In genomic region chr15:63895787-63896218, GRCh38 we compare ENCODE assay signal across 1 cellular context.
TF ChIP-seq lines count a peak whose summit lies in the region.

No MANE protein-coding gene starts in this region.

TF ChIP-seq in K562, 482 proteins besides CTCF, POLR2A, EP300 and RAD21 (continued from another document and continues in another):
- TF ChIP-seq TRIM25 (IDR thresholded peaks at IDR 0.05; ENCODE audit: borderline replicate concordance), result peak; percentile 15; the same call in 1 of the 2 replicates
- no peak for TF ChIP-seq ASH1L (IDR thresholded peaks at IDR 0.05; ENCODE audit: borderline replicate concordance, low read depth, partially characterized antibody)
- no peak for TF ChIP-seq ZNF583 (CRISPR knock-in tag; IDR thresholded peaks at IDR 0.05)
- TF ChIP-seq MAFG (tag; conservative IDR thresholded peaks at IDR 0.05), result no peak
- TF ChIP-seq, protein P1, sequence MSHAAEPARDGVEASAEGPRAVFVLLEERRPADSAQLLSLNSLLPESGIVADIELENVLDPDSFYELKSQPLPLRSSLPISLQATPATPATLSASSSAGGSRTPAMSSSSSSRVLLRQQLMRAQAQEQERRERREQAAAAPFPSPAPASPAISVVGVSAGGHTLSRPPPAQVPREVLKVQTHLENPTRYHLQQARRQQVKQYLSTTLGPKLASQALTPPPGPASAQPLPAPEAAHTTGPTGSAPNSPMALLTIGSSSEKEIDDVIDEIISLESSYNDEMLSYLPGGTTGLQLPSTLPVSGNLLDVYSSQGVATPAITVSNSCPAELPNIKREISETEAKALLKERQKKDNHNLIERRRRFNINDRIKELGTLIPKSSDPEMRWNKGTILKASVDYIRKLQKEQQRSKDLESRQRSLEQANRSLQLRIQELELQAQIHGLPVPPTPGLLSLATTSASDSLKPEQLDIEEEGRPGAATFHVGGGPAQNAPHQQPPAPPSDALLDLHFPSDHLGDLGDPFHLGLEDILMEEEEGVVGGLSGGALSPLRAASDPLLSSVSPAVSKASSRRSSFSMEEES (CRISPR knock-in tag; IDR thresholded peaks at IDR 0.05), result no peak
- TF ChIP-seq ZNF316 (IDR thresholded peaks at IDR 0.05), result no peak
- no peak for TF ChIP-seq ZFP1 (CRISPR knock-in tag; IDR thresholded peaks at IDR 0.05)
- TF ChIP-seq SAFB (IDR thresholded peaks at IDR 0.05; ENCODE audit: borderline replicate concordance, low read depth, low read length), result no peak
- TF ChIP-seq STAT6 (CRISPR knock-in tag; IDR thresholded peaks at IDR 0.05), result no peak
- TF ChIP-seq, protein P2, sequence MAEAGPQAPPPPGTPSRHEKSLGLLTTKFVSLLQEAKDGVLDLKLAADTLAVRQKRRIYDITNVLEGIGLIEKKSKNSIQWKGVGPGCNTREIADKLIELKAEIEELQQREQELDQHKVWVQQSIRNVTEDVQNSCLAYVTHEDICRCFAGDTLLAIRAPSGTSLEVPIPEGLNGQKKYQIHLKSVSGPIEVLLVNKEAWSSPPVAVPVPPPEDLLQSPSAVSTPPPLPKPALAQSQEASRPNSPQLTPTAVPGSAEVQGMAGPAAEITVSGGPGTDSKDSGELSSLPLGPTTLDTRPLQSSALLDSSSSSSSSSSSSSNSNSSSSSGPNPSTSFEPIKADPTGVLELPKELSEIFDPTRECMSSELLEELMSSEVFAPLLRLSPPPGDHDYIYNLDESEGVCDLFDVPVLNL (CRISPR knock-in tag; IDR thresholded peaks at IDR 0.05; ENCODE audit: low read depth), result no peak
- TF ChIP-seq ZNF551 (CRISPR knock-in tag; IDR thresholded peaks at IDR 0.05), result no peak
- no peak for TF ChIP-seq PURB (CRISPR knock-in tag; IDR thresholded peaks at IDR 0.05; ENCODE audit: low read depth)
- TF ChIP-seq GATA2 (CRISPR knock-in tag; IDR thresholded peaks at IDR 0.05), result no peak
- TF ChIP-seq CUX1 (CRISPR knock-in tag; IDR thresholded peaks at IDR 0.05), result 0 out of 2 replicates have a peak, but pooled peaks have one; percentile 63
- no peak for TF ChIP-seq ATF7 (IDR thresholded peaks at IDR 0.05)
- no peak for TF ChIP-seq GTF2F1 (IDR thresholded peaks at IDR 0.05; ENCODE audit: low read depth, low read length)
- TF ChIP-seq HDAC6 (IDR thresholded peaks at IDR 0.05; ENCODE audit: low read depth, low read length), result no peak
- TF ChIP-seq, protein P3, sequence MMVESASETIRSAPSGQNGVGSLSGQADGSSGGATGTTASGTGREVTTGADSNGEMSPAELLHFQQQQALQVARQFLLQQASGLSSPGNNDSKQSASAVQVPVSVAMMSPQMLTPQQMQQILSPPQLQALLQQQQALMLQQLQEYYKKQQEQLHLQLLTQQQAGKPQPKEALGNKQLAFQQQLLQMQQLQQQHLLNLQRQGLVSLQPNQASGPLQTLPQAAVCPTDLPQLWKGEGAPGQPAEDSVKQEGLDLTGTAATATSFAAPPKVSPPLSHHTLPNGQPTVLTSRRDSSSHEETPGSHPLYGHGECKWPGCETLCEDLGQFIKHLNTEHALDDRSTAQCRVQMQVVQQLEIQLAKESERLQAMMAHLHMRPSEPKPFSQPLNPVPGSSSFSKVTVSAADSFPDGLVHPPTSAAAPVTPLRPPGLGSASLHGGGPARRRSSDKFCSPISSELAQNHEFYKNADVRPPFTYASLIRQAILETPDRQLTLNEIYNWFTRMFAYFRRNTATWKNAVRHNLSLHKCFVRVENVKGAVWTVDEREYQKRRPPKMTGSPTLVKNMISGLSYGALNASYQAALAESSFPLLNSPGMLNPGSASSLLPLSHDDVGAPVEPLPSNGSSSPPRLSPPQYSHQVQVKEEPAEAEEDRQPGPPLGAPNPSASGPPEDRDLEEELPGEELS (CRISPR knock-in tag; IDR thresholded peaks at IDR 0.05; ENCODE audit: borderline replicate concordance), result no peak
- no peak for TF ChIP-seq PKNOX1 (IDR thresholded peaks at IDR 0.05)
- no peak for TF ChIP-seq ZNF224 (CRISPR knock-in tag; IDR thresholded peaks at IDR 0.05)
- no peak for TF ChIP-seq SNRNP70 (optimal IDR thresholded peaks at IDR 0.05; ENCODE audit: low read depth, low read length)
- peak in 1 of 2 experiments; percentile 50; a peak in 1 of 4 replicates for TF ChIP-seq FOXA3 (CRISPR knock-in tag; conservative IDR thresholded peaks at IDR 0.05 in 1 of 2, IDR thresholded peaks at IDR 0.05 in 1 of 2)
- TF ChIP-seq TCF3 (CRISPR knock-in tag; IDR thresholded peaks at IDR 0.05), result no peak
- TF ChIP-seq, protein P4, sequence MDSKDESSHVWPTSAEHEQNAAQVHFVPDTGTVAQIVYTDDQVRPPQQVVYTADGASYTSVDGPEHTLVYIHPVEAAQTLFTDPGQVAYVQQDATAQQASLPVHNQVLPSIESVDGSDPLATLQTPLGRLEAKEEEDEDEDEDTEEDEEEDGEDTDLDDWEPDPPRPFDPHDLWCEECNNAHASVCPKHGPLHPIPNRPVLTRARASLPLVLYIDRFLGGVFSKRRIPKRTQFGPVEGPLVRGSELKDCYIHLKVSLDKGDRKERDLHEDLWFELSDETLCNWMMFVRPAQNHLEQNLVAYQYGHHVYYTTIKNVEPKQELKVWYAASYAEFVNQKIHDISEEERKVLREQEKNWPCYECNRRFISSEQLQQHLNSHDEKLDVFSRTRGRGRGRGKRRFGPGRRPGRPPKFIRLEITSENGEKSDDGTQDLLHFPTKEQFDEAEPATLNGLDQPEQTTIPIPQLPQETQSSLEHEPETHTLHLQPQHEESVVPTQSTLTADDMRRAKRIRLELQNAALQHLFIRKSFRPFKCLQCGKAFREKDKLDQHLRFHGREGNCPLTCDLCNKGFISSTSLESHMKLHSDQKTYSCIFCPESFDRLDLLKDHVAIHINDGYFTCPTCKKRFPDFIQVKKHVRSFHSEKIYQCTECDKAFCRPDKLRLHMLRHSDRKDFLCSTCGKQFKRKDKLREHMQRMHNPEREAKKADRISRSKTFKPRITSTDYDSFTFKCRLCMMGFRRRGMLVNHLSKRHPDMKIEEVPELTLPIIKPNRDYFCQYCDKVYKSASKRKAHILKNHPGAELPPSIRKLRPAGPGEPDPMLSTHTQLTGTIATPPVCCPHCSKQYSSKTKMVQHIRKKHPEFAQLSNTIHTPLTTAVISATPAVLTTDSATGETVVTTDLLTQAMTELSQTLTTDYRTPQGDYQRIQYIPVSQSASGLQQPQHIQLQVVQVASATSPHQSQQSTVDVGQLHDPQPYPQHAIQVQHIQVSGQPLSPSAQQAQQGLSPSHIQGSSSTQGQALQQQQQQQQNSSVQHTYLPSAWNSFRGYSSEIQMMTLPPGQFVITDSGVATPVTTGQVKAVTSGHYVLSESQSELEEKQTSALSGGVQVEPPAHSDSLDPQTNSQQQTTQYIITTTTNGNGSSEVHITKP (IDR thresholded peaks at IDR 0.05; ENCODE audit: partially characterized antibody), result no peak
- TF ChIP-seq, protein P5, sequence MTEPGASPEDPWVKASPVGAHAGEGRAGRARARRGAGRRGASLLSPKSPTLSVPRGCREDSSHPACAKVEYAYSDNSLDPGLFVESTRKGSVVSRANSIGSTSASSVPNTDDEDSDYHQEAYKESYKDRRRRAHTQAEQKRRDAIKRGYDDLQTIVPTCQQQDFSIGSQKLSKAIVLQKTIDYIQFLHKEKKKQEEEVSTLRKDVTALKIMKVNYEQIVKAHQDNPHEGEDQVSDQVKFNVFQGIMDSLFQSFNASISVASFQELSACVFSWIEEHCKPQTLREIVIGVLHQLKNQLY (CRISPR knock-in tag; conservative IDR thresholded peaks at IDR 0.05), result peak; percentile 18 to 54; a peak in 1 of 4 replicates
- no peak for TF ChIP-seq YY1 (IDR thresholded peaks at IDR 0.05; ENCODE audit: borderline replicate concordance in 1 of 3, control insufficient read depth in 1 of 3, extremely low read depth in 1 of 3, insufficient read depth in 3 of 3, insufficient read length in 1 of 3, insufficient replicate concordance in 2 of 3, low read depth in 1 of 3, low read length in 2 of 3)
- TF ChIP-seq JUND (IDR thresholded peaks at IDR 0.05; ENCODE audit: borderline replicate concordance, low read depth, low read length), result no peak
- no peak for TF ChIP-seq JUND (tag; IDR thresholded peaks at IDR 0.05; ENCODE audit: borderline replicate concordance, low read depth, low read length)
- TF ChIP-seq ZNF263 (CRISPR knock-in tag; IDR thresholded peaks at IDR 0.05; ENCODE audit: borderline replicate concordance), result 0 out of 2 replicates have a peak, but pooled peaks have one; percentile 12
- no peak for TF ChIP-seq SREBF1 (IDR thresholded peaks at IDR 0.05; ENCODE audit: borderline replicate concordance, low read depth, low read length)
- TF ChIP-seq PHF8 (IDR thresholded peaks at IDR 0.05; ENCODE audit: borderline replicate concordance, low read length), result 0 out of 2 replicates have a peak, but pooled peaks have one; percentile 8
- no peak for TF ChIP-seq BCL6 (CRISPR knock-in tag; IDR thresholded peaks at IDR 0.05)
- 0 out of 2 replicates have a peak, but pooled peaks have one; percentile 56 for TF ChIP-seq HBP1 (CRISPR knock-in tag; IDR thresholded peaks at IDR 0.05)
